ENCODE assay signal across 8 cellular contexts in genomic region chr17:5122586-5123342, GRCh38. TPM values are rescaled to one million over a fixed set of nuclear protein-coding genes. Genes with fewer than 3 reads are reported as not detected.
DNase-seq lines count a peak whose midpoint lies in the region; ATAC-seq and TF ChIP-seq lines count a peak whose summit lies in the region.

No MANE protein-coding gene starts in this region.

- POLR2A ChIA-PET in Caco-2 (lab: Charles Lee), result no interaction called here

- H3K36me3 Mint-ChIP-seq in Caco-2 (ENCODE audit: insufficient read depth, unreplicated experiment) (no peaks in the 10 kb centered on the region), T-helper 17 cell (ENCODE audit: low read depth) (peaks cover 9% of the 10 kb centered on the region)

- DNase-seq in Caco-2 (peak in 1 of 2 experiments; percentile 7), T-helper 17 cell (no peak), Right ventricle myocardium superior (no peak), prostate gland (ENCODE audit: low spot score) (no peak), NCI-H1048 (lab: John Stamatoyannopoulos, UW) (no peak), superior temporal gyrus (ENCODE audit: extremely low spot score) (no peak), NCI-H1694 (lab: John Stamatoyannopoulos, UW) (no peak), SIG-M5 treated with dmso at 0.1 percent for 504 hours (lab: John Stamatoyannopoulos, UW; ENCODE audit: unreplicated experiment) (no peak)

- H3K27me3 Mint-ChIP-seq in Caco-2 (ENCODE audit: insufficient read depth, unreplicated experiment) (no peaks in the 10 kb centered on the region), T-helper 17 cell (peaks cover 67% of the 10 kb centered on the region)

- no peaks in the 10 kb centered on the region for H3K9me3 Mint-ChIP-seq in Caco-2 (ENCODE audit: unreplicated experiment)

- TF ChIP-seq CTCF in Caco-2 (IDR thresholded peaks at IDR 0.05; ENCODE audit: insufficient read depth in 1 of 2, low read depth in 1 of 2, low read length in 1 of 2, severe bottlenecking in 1 of 2, unreplicated experiment in 1 of 2) (no peak), prostate gland (IDR thresholded peaks at IDR 0.05) (no peak)

- H3K27me3 ChIP-seq in Caco-2 (replicated peaks; ENCODE audit: control insufficient read depth, insufficient read depth, low read length) (no peaks in the 10 kb centered on the region), prostate gland (replicated peaks; ENCODE audit: insufficient read depth) (no peaks in the 10 kb centered on the region)

- H3K27ac Mint-ChIP-seq in Caco-2 (ENCODE audit: unreplicated experiment) (no peak overlapping the region), T-helper 17 cell (no peak overlapping the region)

- 2% methylated on average over 74 of the region's 75 CpGs for WGBS in prostate gland

- intact Hi-C loops in Caco-2 (cut with micrococcal nuclease; ENCODE audit: unreplicated experiment) (no loop called here), Right ventricle myocardium superior (cut with DNase I) (no loop called here), prostate gland (cut with DNase I) (no loop called here)

- CTCF ChIA-PET in Caco-2 (lab: Charles Lee), result no interaction called here

- peak overlapping the region in 1 of 2 donors; percentile 56 for H3K27ac ChIP-seq in prostate gland

- H3K4me3 ChIP-seq in Caco-2 (ENCODE audit: low read depth, low read length), result peak overlapping the region; percentile 35
- H3K4me3 ChIP-seq in prostate gland, result peak overlapping the region; percentile 35 to 36

- H3K9me3 ChIP-seq in Caco-2 (no peaks in the 10 kb centered on the region), T-helper 17 cell (ENCODE audit: control insufficient read depth, low read length, poor library complexity, severe bottlenecking) (no peaks in the 10 kb centered on the region), prostate gland (no peaks in the 10 kb centered on the region)

- ATAC-seq in T-helper 17 cell, result peak; percentile 48
- ATAC-seq in Right ventricle myocardium superior (ENCODE audit: poor library complexity), result peak; percentile 63

- BruUV-seq in Caco-2 (replicated peaks; lab: Mats Ljungman, UMichigan), result no TSS peak

- H3K4me3 Mint-ChIP-seq in Caco-2 (ENCODE audit: unreplicated experiment), result peak overlapping the region; percentile 63
- H3K4me3 Mint-ChIP-seq in T-helper 17 cell, result no peak overlapping the region

- H3K4me1 ChIP-seq in Caco-2 (no peaks in the 10 kb centered on the region), prostate gland (replicated peaks) (no peaks in the 10 kb centered on the region)

- H3K4me1 Mint-ChIP-seq in Caco-2 (ENCODE audit: low read depth, unreplicated experiment) (no peaks in the 10 kb centered on the region), T-helper 17 cell (peaks cover 4% of the 10 kb centered on the region)

- TF ChIP-seq POLR2A in prostate gland (IDR thresholded peaks at IDR 0.05), result no peak

- H3K36me3 ChIP-seq in Caco-2 (ENCODE audit: control insufficient read depth, insufficient read depth, low read length), result no peaks in the 10 kb centered on the region
- no peaks in the 10 kb centered on the region for H3K36me3 ChIP-seq in prostate gland

RNA-seq across cellular contexts. Expression of gene USP6, which starts 6.9 kb away (rescaled TPM):
- total RNA-seq in Caco-2 (2022), result 0.16 and 0.21 TPM in 2 replicates
- total RNA-seq in T-helper 17 cell, result under 1 TPM; 0.05 to 0.13 TPM
- not detected for total RNA-seq in Right ventricle myocardium superior
- total RNA-seq in prostate gland, result 1 to 10 TPM; 1.4 to 6.8 TPM

RNA-seq across cellular contexts. Expression of gene ZNF232, which starts 11.1 kb away (rescaled TPM):
- total RNA-seq in Caco-2 (2022) (7.5 and 9.1 TPM in 2 replicates), T-helper 17 cell (1 to 10 TPM; 3.4 to 4.1 TPM), Right ventricle myocardium superior (3.3 TPM), prostate gland (10 to 100 TPM; 14.3 TPM)

RNA-seq across cellular contexts. Expression of gene ZFP3, which starts 44.5 kb away (rescaled TPM):
- 3.6 and 3.7 TPM in 2 replicates for total RNA-seq in Caco-2 (2022)
- total RNA-seq in T-helper 17 cell, result 1 to 10 TPM; 2.5 to 3.6 TPM
- total RNA-seq in Right ventricle myocardium superior, result 9.3 TPM
- 1 to 10 TPM; 5.4 to 8.5 TPM for total RNA-seq in prostate gland
